1 cellular context compared by ENCODE assay signal in the genomic region with DNA sequence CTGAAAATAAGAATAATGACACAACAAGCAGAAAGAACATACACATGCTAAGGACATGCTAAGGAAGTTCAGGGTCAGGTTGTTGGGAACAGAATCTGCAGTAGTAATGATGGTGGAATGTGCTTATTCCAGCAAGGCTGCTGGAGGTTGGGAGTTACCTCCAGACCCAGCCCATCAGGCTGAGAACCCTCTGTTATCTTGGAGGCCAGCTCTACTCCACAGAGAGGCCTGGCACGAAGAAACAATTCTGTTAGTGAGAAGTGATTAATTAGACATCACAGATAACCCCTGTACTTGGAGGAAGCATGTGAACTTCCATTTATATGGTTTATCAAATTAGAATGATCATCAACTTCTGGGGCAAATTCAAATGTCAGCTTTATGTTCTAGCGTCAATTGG.
TF ChIP-seq lines count a peak whose summit lies in the region.

No MANE protein-coding gene starts in this region.

TF ChIP-seq in HepG2, 621 proteins besides CTCF, POLR2A, EP300 and RAD21:
- TF ChIP-seq IKZF4 (CRISPR knock-in tag; IDR thresholded peaks at IDR 0.05; ENCODE audit: borderline replicate concordance, low read depth, not compliant biosample characterization) (no peak), KLF15 (CRISPR knock-in tag; IDR thresholded peaks at IDR 0.05; ENCODE audit: borderline replicate concordance) (no peak), ZNF644 (CRISPR knock-in tag; IDR thresholded peaks at IDR 0.05; ENCODE audit: low read depth) (no peak), KAT7 (CRISPR knock-in tag; IDR thresholded peaks at IDR 0.05; ENCODE audit: borderline replicate concordance) (no peak), RARG (CRISPR knock-in tag; IDR thresholded peaks at IDR 0.05; ENCODE audit: low read depth) (no peak)
- TF ChIP-seq, protein P1, sequence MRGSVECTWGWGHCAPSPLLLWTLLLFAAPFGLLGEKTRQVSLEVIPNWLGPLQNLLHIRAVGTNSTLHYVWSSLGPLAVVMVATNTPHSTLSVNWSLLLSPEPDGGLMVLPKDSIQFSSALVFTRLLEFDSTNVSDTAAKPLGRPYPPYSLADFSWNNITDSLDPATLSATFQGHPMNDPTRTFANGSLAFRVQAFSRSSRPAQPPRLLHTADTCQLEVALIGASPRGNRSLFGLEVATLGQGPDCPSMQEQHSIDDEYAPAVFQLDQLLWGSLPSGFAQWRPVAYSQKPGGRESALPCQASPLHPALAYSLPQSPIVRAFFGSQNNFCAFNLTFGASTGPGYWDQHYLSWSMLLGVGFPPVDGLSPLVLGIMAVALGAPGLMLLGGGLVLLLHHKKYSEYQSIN (CRISPR knock-in tag; IDR thresholded peaks at IDR 0.05; ENCODE audit: borderline replicate concordance), result no peak
- TF ChIP-seq, protein P2, sequence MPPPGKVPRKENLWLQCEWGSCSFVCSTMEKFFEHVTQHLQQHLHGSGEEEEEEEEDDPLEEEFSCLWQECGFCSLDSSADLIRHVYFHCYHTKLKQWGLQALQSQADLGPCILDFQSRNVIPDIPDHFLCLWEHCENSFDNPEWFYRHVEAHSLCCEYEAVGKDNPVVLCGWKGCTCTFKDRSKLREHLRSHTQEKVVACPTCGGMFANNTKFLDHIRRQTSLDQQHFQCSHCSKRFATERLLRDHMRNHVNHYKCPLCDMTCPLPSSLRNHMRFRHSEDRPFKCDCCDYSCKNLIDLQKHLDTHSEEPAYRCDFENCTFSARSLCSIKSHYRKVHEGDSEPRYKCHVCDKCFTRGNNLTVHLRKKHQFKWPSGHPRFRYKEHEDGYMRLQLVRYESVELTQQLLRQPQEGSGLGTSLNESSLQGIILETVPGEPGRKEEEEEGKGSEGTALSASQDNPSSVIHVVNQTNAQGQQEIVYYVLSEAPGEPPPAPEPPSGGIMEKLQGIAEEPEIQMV (CRISPR knock-in tag; IDR thresholded peaks at IDR 0.05; ENCODE audit: low read depth), result no peak
